ENCODE assay signal across 1 cellular context in genomic region chr20:38151455-38151854, GRCh38.
TF ChIP-seq lines count a peak whose summit lies in the region.

No MANE protein-coding gene starts in this region.

TF ChIP-seq in GM12878, 131 proteins besides CTCF, POLR2A, EP300 and RAD21 (continued from another document):
- TF ChIP-seq ZBED1 (IDR thresholded peaks at IDR 0.05; ENCODE audit: borderline replicate concordance): no peak
